Comparison of ENCODE assay signal across 20 cellular contexts in the genomic region with DNA sequence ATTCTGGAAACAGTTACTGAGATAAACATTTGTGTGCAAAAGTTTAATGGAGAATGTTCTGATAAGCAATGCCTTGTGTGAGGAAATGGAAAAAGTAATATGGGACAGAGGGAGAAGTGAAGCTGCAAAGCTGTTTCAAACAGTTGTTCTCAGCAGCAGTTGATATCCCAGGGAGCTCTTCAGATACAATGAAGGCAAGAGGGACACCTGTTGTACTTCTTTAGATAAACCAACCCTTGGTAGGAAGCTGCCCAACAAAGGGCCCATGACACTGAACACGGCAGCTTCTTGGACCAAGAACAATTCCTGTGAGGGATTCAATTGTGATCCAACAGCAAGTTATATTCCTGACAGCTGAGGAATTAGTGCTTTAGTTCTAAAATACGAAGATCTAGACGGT.
"Had no signal": no experiment of that assay in that cellular context is flagged by ENCODE, and none has a peak within 500 bp of the region (broad histone marks: within the 10 kb centered on the region; RNA-seq: fewer than 3 reads in every experiment).

No MANE protein-coding gene starts in this region.

- H3K4me3 ChIP-seq: mucosa of descending colon, sigmoid colon, smooth muscle cell, transverse colon, uterus had no signal

- H3K36me3 ChIP-seq: sigmoid colon, transverse colon, uterus had no signal

- H3K27ac ChIP-seq: foreskin keratinocyte, sigmoid colon, transverse colon, uterus had no signal

- H3K9me3 ChIP-seq: sigmoid colon, transverse colon, uterus had no signal

- DNase-seq: activated CD8-positive, alpha-beta memory T cell treated with anti-CD3 and anti-CD28 coated beads for 24 hours; activated CD8-positive, alpha-beta memory T cell treated with anti-CD3 and anti-CD28 coated beads, Interleukin-2, amount 50 U/mL, for 4 hours; activated T-cell treated with anti-CD3 and anti-CD28 coated beads, Interleukin-2, amount 50 U/mL, for 24 hours; aorta; dermis blood vessel endothelial cell; effector memory CD4-positive, alpha-beta T cell; islet precursor cell; left cardiac atrium; mucosa of descending colon; retina; sigmoid colon; stimulated activated CD4-positive, alpha-beta T cell treated with anti-CD3 and anti-CD28 coated beads, Interleukin-15, amount 100 ng/mL, for 24 hours; stimulated activated CD4-positive, alpha-beta T cell treated with anti-CD3 and anti-CD28 coated beads, Interleukin-2, amount 100 ng/mL, for 48 hours; stimulated activated CD8-positive, alpha-beta memory T cell treated with anti-CD3 and anti-CD28 coated beads, Interleukin-4, amount 100 ng/mL, for 48 hours; stimulated activated naive B cell treated with anti-CD40 and anti-IgM and Interleukin-4, amounts not matched to agents 10 μg/mL and 1 μg/mL and 100 μg/mL, for 72 hours; T-helper 9 cell; transverse colon; uterus had no signal

- H3K27me3 ChIP-seq: foreskin keratinocyte, sigmoid colon, transverse colon, uterus had no signal

- H3K4me2 ChIP-seq: smooth muscle cell had no signal
